ENCODE assay signal across 15 cellular contexts in the genomic region with DNA sequence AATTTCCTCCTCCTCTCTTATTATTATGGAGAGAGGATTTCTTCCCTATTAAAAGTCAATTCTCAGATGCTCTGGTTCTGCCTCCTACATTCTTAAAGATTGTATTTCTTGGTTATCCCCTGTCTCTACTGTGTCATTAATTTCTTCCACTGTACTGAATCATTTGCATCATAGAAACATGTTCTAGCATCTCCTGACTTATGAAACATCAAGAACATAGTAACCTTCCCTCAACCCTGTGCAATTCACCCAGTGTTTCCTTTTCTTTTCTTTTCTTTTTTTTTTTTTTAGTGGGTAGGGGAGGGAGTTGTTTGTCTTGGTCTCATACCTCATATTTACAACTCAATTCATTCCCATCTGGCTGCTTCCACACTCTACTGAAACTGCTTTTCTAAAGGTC.
DNase-seq lines count a peak whose midpoint lies in the region; ATAC-seq and TF ChIP-seq lines count a peak whose summit lies in the region.
"Had no signal": no experiment of that assay in that cellular context is flagged by ENCODE, and none has a peak within 500 bp of the region (broad histone marks: within the 10 kb centered on the region; RNA-seq: fewer than 3 reads in every experiment).

No MANE protein-coding gene starts in this region.

- no peak overlapping the region for H3K4me2 ChIP-seq in mammary epithelial cell (ENCODE audit: insufficient read depth, low read depth, low read length)

- in situ Hi-C loops in mammary epithelial cell (cut with MboI; ENCODE audit: low sequenced_read_pairs in 2 of 2): no loop called here

- peak; percentile 62 for DNase-seq in mammary epithelial cell
- no peak for DNase-seq in breast epithelium (ENCODE audit: low spot score in 2 of 2)
- DNase-seq in left colon: no peak
- no peak for DNase-seq in LoVo (ENCODE audit: low spot score)
- DNase-seq: Calu3; CD8-positive, alpha-beta T cell; GOT3; H7; HFFc6 had no signal

- TF ChIP-seq POLR2A in breast epithelium (IDR thresholded peaks at IDR 0.05): no peak

- H3K9me3 ChIP-seq in mammary epithelial cell (replicated peaks; ENCODE audit: insufficient read depth, low read length): no peaks in the 10 kb centered on the region
- H3K9me3 ChIP-seq in breast epithelium: no peaks in the 10 kb centered on the region

- no peaks in the 10 kb centered on the region for H4K20me1 ChIP-seq in mammary epithelial cell (ENCODE audit: insufficient read depth, low read length)
- H4K20me1 ChIP-seq: BLaER1 treated with 17β-estradiol and CSF1 and Interleukin-3, amounts not matched to agents 10 nM and 100 nM had no signal

- no peak overlapping the region for H3K4me3 ChIP-seq in mammary epithelial cell (replicated peaks in 1 of 3; ENCODE audit: insufficient read depth in 1 of 3, low read depth in 2 of 3, low read length in 3 of 3)
- H3K4me3 ChIP-seq in breast epithelium: no peak overlapping the region
- H3K4me3 ChIP-seq: BLaER1 treated with 17β-estradiol and CSF1 and Interleukin-3, amounts not matched to agents 10 nM and 100 nM had no signal

- H3K9ac ChIP-seq in mammary epithelial cell (ENCODE audit: insufficient read depth, low read length): no peak overlapping the region
- H3K9ac ChIP-seq: BLaER1 treated with 17β-estradiol and CSF1 and Interleukin-3, amounts not matched to agents 10 nM and 100 nM had no signal

- H3K27ac ChIP-seq in mammary epithelial cell (ENCODE audit: insufficient read depth, low read depth, low read length) (no peak overlapping the region), breast epithelium (no peak overlapping the region)
- H3K27ac ChIP-seq: BLaER1 treated with 17β-estradiol and CSF1 and Interleukin-3, amounts not matched to agents 10 nM and 100 nM had no signal

- H3K27me3 ChIP-seq in mammary epithelial cell (ENCODE audit: insufficient read depth, low read length) (no peaks in the 10 kb centered on the region), breast epithelium (no peaks in the 10 kb centered on the region)
- H3K27me3 ChIP-seq: BLaER1 treated with 17β-estradiol and CSF1 and Interleukin-3, amounts not matched to agents 10 nM and 100 nM had no signal

- BruUV-seq in mammary epithelial cell (replicated peaks; lab: Mats Ljungman, UMichigan): no TSS peak

- H3K4me3 Mint-ChIP-seq in activated T-helper 17 cell treated with anti-CD3 and anti-CD28 coated beads, Interleukin-2, amount 50 U/mL, for 72 hours: no peak overlapping the region
- H3K4me3 Mint-ChIP-seq: B cell; CD8-positive, alpha-beta T cell; HFFc6 had no signal

- CTCF ChIA-PET in mammary epithelial cell (lab: Charles Lee; ENCODE audit: low non-redundant PET): no interaction called here

- H3K9me3 Mint-ChIP-seq in activated T-helper 17 cell treated with anti-CD3 and anti-CD28 coated beads, Interleukin-2, amount 50 U/mL, for 72 hours: no peaks in the 10 kb centered on the region
- H3K9me3 Mint-ChIP-seq: CD8-positive, alpha-beta T cell; HFFc6 had no signal

- peak; percentile 66 for ATAC-seq in activated T-helper 17 cell treated with anti-CD3 and anti-CD28 coated beads, Interleukin-2, amount 50 U/mL, for 72 hours (replicated peaks)
- ATAC-seq in esophagus mucosa (peak; percentile 72), left colon (no peak), HG03095 (IDR thresholded peaks at IDR 0.05; ENCODE audit: unreplicated experiment) (no peak)
- ATAC-seq: CD8-positive, alpha-beta T cell; HCT116 had no signal

- no peak for TF ChIP-seq CTCF in mammary epithelial cell (conservative IDR thresholded peaks at IDR 0.05 in 1 of 2, IDR thresholded peaks at IDR 0.05 in 1 of 2; ENCODE audit: extremely low read depth in 1 of 2, insufficient read depth in 1 of 2, low read depth in 1 of 2, low read length in 2 of 2)
- TF ChIP-seq CTCF in breast epithelium (IDR thresholded peaks at IDR 0.05): no peak

- H2AFZ ChIP-seq in mammary epithelial cell (ENCODE audit: low read depth, low read length): no peak overlapping the region

- no peaks in the 10 kb centered on the region for H3K36me3 ChIP-seq in mammary epithelial cell (ENCODE audit: insufficient read depth, low read length)
- H3K36me3 ChIP-seq in breast epithelium: no peaks in the 10 kb centered on the region
- H3K36me3 ChIP-seq: BLaER1 treated with 17β-estradiol and CSF1 and Interleukin-3, amounts not matched to agents 10 nM and 100 nM had no signal

- H3K36me3 Mint-ChIP-seq in activated T-helper 17 cell treated with anti-CD3 and anti-CD28 coated beads, Interleukin-2, amount 50 U/mL, for 72 hours (ENCODE audit: low read depth): no peaks in the 10 kb centered on the region
- H3K36me3 Mint-ChIP-seq: CD8-positive, alpha-beta T cell had no signal

- intact Hi-C loops in mammary epithelial cell (cut with micrococcal nuclease) (loop anchor here (10.0 kb wide), 1 partner anchor 64 kb away; no protein-coding TSS in a partner anchor), breast epithelium (cut with DNase I; ENCODE audit: low total_unique reads) (no loop called here), left colon (cut with DNase I, micrococcal nuclease) (no loop called here)

- H3K4me1 Mint-ChIP-seq in activated T-helper 17 cell treated with anti-CD3 and anti-CD28 coated beads, Interleukin-2, amount 50 U/mL, for 72 hours: no peaks in the 10 kb centered on the region
- H3K4me1 Mint-ChIP-seq: B cell had no signal

- H3K27me3 Mint-ChIP-seq in activated T-helper 17 cell treated with anti-CD3 and anti-CD28 coated beads, Interleukin-2, amount 50 U/mL, for 72 hours: no peaks in the 10 kb centered on the region

- H3K4me1 ChIP-seq in mammary epithelial cell (ENCODE audit: insufficient read depth, low read length): no peaks in the 10 kb centered on the region
- H3K4me1 ChIP-seq in breast epithelium: no peaks in the 10 kb centered on the region

- H3K27ac Mint-ChIP-seq in activated T-helper 17 cell treated with anti-CD3 and anti-CD28 coated beads, Interleukin-2, amount 50 U/mL, for 72 hours: no peak overlapping the region
- H3K27ac Mint-ChIP-seq: B cell; CD8-positive, alpha-beta T cell; HFFc6 had no signal

- H3K79me2 ChIP-seq in mammary epithelial cell (ENCODE audit: insufficient read depth, low read length): no peaks in the 10 kb centered on the region

- dilution Hi-C loops in mammary epithelial cell (cut with HindIII; ENCODE audit: low sequenced_read_pairs): no loop called here

Comparison
In these comparisons a context has a peak if more than half of its experiments do, and no peak if none do; other contexts are left out.
1. ATAC-seq: peak in activated T-helper 17 cell treated with anti-CD3 and anti-CD28 coated beads, Interleukin-2, amount 50 U/mL, for 72 hours (single experiment) and esophagus mucosa (single experiment); none in left colon (single experiment) and HG03095 (single experiment).